Comparison of ENCODE assay signal across 14 cellular contexts in genomic region chr18:42271656-42272355, GRCh38.
"Had no signal": no experiment of that assay in that cellular context is flagged by ENCODE, and none has a peak within 500 bp of the region (broad histone marks: within the 10 kb centered on the region; RNA-seq: fewer than 3 reads in every experiment).

No MANE protein-coding gene starts in this region.

- H3K36me3 ChIP-seq: gastrocnemius medialis, heart right ventricle, prostate gland, right lobe of liver, suprapubic skin, upper lobe of left lung had no signal

- H3K27me3 ChIP-seq: gastrocnemius medialis, heart right ventricle, right lobe of liver, suprapubic skin, upper lobe of left lung had no signal

- ATAC-seq: gastrocnemius medialis; heart right ventricle; natural killer cell treated with Interleukin-12 subunit alpha and Interleukin-12 subunit beta and Interleukin-15 and Interleukin-18, amount 100 ng/mL, for 72 hours; right lobe of liver; WTC11 had no signal

- DNase-seq: activated CD4-positive, alpha-beta memory T cell treated with anti-CD3 and anti-CD28 coated beads, Interleukin-2, amount 10 ng/mL, durations not matched to agents 7 days and 5 days; activated CD4-positive, alpha-beta T cell treated with anti-CD3 and anti-CD28 coated beads for 4 hours; activated naive CD4-positive, alpha-beta T cell treated with anti-CD3 and anti-CD28 coated beads, Interleukin-2, amount 10 ng/mL, durations not matched to agents 7 days and 5 days; activated T-cell treated with anti-CD3 and anti-CD28 coated beads, Interleukin-2, amount 50 U/mL, for 24 hours; erythroblast; gastrocnemius medialis; heart right ventricle; mesenchymal stem cell; right lobe of liver; upper lobe of left lung had no signal

- H3K27ac ChIP-seq: gastrocnemius medialis, heart right ventricle, prostate gland, right lobe of liver, suprapubic skin, upper lobe of left lung had no signal

- H3K4me3 ChIP-seq: gastrocnemius medialis, heart right ventricle, prostate gland, right lobe of liver, suprapubic skin, upper lobe of left lung had no signal

- H3K4me1 ChIP-seq: gastrocnemius medialis, prostate gland, right lobe of liver, upper lobe of left lung had no signal

- H3K9me3 ChIP-seq: gastrocnemius medialis, heart right ventricle, prostate gland, right lobe of liver, suprapubic skin, upper lobe of left lung had no signal
